28 cellular contexts compared by ENCODE assay signal in the genomic region with DNA sequence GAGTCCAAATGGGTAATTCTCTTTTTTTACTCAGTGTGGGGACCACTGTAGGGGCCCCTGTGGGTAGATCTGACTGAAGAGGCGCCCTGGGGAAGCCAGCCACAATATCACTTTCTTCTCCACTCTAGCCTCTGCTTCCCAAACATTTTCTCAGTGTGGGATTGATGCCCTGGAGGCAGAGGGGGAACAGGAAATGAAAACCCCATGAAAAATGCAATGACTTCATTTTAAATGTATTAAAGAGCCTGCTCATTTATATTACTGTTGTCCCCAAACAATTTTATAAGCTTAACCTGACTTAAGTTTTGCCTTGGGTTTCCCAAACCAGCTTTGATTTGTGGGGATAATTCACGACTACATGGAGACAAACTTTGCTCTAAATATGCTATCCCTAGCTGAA.
"Had no signal": no experiment of that assay in that cellular context is flagged by ENCODE, and none has a peak within 500 bp of the region (broad histone marks: within the 10 kb centered on the region; RNA-seq: fewer than 3 reads in every experiment).

No MANE protein-coding gene starts in this region.

- H3K4me1 ChIP-seq: Peyer's patch had no signal

- H3K4me3 ChIP-seq: Peyer's patch had no signal

- H3K36me3 Mint-ChIP-seq: activated naive CD4-positive, alpha-beta T cell treated with anti-CD3 and anti-CD28 coated beads, Interleukin-2, amount 10 ng/mL, durations not matched to agents 7 days and 5 days; activated naive CD8-positive, alpha-beta T cell; brain had no signal

- H3K9me3 ChIP-seq: Peyer's patch had no signal

- H3K4me3 Mint-ChIP-seq: activated CD4-positive, alpha-beta T cell treated with anti-CD3 and anti-CD28 coated beads, Interleukin-2, amount 10 ng/mL, durations not matched to agents 7 days and 5 days; activated CD8-positive, alpha-beta T cell treated with anti-CD3 and anti-CD28 coated beads, Interleukin-2, amount 10 ng/mL, durations not matched to agents 7 days and 5 days; activated naive CD4-positive, alpha-beta T cell treated with anti-CD3 and anti-CD28 coated beads, Interleukin-2, amount 10 ng/mL, durations not matched to agents 7 days and 5 days; activated naive CD8-positive, alpha-beta T cell; activated naive CD8-positive, alpha-beta T cell treated with anti-CD3 and anti-CD28 coated beads, Interleukin-2, amount 50 U/mL, for 24 hours; activated T-cell treated with anti-CD3 and anti-CD28 coated beads, Interleukin-2, amount 50 U/mL, for 4 hours; activated T-helper 1 cell treated with anti-CD3 and anti-CD28 coated beads, Interleukin-12 subunit alpha, Interleukin-12 subunit beta, Interleukin-2, Interleukin-4 antibody, amounts not matched to agents 30 ng/mL and 10 ng/mL and 1 ng/mL, durations not matched to agents 14 hours and 24 hours and 36 hours; brain had no signal

- DNase-seq: activated CD4-positive, alpha-beta T cell treated with anti-CD3 and anti-CD28 coated beads, Interleukin-2, amount 10 ng/mL, durations not matched to agents 7 days and 5 days; activated CD4-positive, alpha-beta T cell treated with anti-CD3 and anti-CD28 coated beads, Interleukin-2, amount 50 U/mL, for 48 hours; activated CD8-positive, alpha-beta T cell treated with anti-CD3 and anti-CD28 coated beads, Interleukin-2, amount 10 ng/mL, durations not matched to agents 7 days and 5 days; activated effector memory CD4-positive, alpha-beta T cell treated with Interleukin-2 at 50 U/mL for 16 hours; activated naive CD4-positive, alpha-beta T cell treated with anti-CD3 and anti-CD28 coated beads, Interleukin-2, amount 10 ng/mL, durations not matched to agents 7 days and 5 days; activated naive CD8-positive, alpha-beta T cell treated with anti-CD3 and anti-CD28 coated beads, Interleukin-2, amount 50 U/mL, for 24 hours; activated T-cell treated with anti-CD3 and anti-CD28 coated beads for 4 hours; activated T-cell treated with anti-CD3 and anti-CD28 coated beads, Interleukin-2, amount 50 U/mL, for 4 hours; anterior cingulate cortex; caudate nucleus; cerebellar nuclear complex; Kasumi-1; MM.1S; MV-4-11; NCI-H1092; NCI-H1436 treated with DMSO at 0.1 percent for 48 hours; NCI-H1694 treated with DMSO at 0.1 percent for 48 hours; NCI-H2029; NCI-H345; NCI-H524 treated with DMSO at 0.1 percent for 48 hours; NCI-H748 treated with DMSO at 0.1 percent for 48 hours; NK-92 treated with Interleukin-12 subunit alpha and Interleukin-12 subunit beta, amount 100 ng/mL, for 24 hours; PC-3; Peyer's patch; Right ventricle myocardium superior had no signal

- H3K27ac Mint-ChIP-seq: activated CD4-positive, alpha-beta T cell treated with anti-CD3 and anti-CD28 coated beads, Interleukin-2, amount 10 ng/mL, durations not matched to agents 7 days and 5 days; activated CD8-positive, alpha-beta T cell treated with anti-CD3 and anti-CD28 coated beads, Interleukin-2, amount 10 ng/mL, durations not matched to agents 7 days and 5 days; activated naive CD4-positive, alpha-beta T cell treated with anti-CD3 and anti-CD28 coated beads, Interleukin-2, amount 10 ng/mL, durations not matched to agents 7 days and 5 days; activated naive CD8-positive, alpha-beta T cell; activated naive CD8-positive, alpha-beta T cell treated with anti-CD3 and anti-CD28 coated beads, Interleukin-2, amount 50 U/mL, for 24 hours; activated T-helper 1 cell treated with anti-CD3 and anti-CD28 coated beads, Interleukin-12 subunit alpha, Interleukin-12 subunit beta, Interleukin-2, Interleukin-4 antibody, amounts not matched to agents 30 ng/mL and 10 ng/mL and 1 ng/mL, durations not matched to agents 14 hours and 24 hours and 36 hours; brain had no signal

- H3K9me3 Mint-ChIP-seq: activated CD4-positive, alpha-beta T cell treated with anti-CD3 and anti-CD28 coated beads, Interleukin-2, amount 10 ng/mL, durations not matched to agents 7 days and 5 days; activated naive CD4-positive, alpha-beta T cell treated with anti-CD3 and anti-CD28 coated beads, Interleukin-2, amount 10 ng/mL, durations not matched to agents 7 days and 5 days; activated naive CD8-positive, alpha-beta T cell treated with anti-CD3 and anti-CD28 coated beads, Interleukin-2, amount 50 U/mL, for 24 hours; activated T-cell treated with anti-CD3 and anti-CD28 coated beads, Interleukin-2, amount 50 U/mL, for 4 hours; activated T-helper 1 cell treated with anti-CD3 and anti-CD28 coated beads, Interleukin-12 subunit alpha, Interleukin-12 subunit beta, Interleukin-2, Interleukin-4 antibody, amounts not matched to agents 30 ng/mL and 10 ng/mL and 1 ng/mL, durations not matched to agents 14 hours and 24 hours and 36 hours; brain had no signal

- H3K36me3 ChIP-seq: Peyer's patch had no signal

- ATAC-seq: activated CD8-positive, alpha-beta T cell treated with anti-CD3 and anti-CD28 coated beads, Interleukin-2, amount 10 ng/mL, durations not matched to agents 7 days and 5 days; activated naive CD8-positive, alpha-beta T cell treated with anti-CD3 and anti-CD28 coated beads, Interleukin-2, amount 50 U/mL, for 24 hours; activated T-cell treated with anti-CD3 and anti-CD28 coated beads, Interleukin-2, amount 50 U/mL, for 4 hours; PC-3 had no signal

- H3K4me1 Mint-ChIP-seq: activated CD4-positive, alpha-beta T cell treated with anti-CD3 and anti-CD28 coated beads, Interleukin-2, amount 10 ng/mL, durations not matched to agents 7 days and 5 days; activated naive CD4-positive, alpha-beta T cell treated with anti-CD3 and anti-CD28 coated beads, Interleukin-2, amount 10 ng/mL, durations not matched to agents 7 days and 5 days; activated naive CD8-positive, alpha-beta T cell treated with anti-CD3 and anti-CD28 coated beads, Interleukin-2, amount 50 U/mL, for 24 hours; brain had no signal

- H3K27ac ChIP-seq: Peyer's patch had no signal

- H3K27me3 ChIP-seq: Peyer's patch had no signal

- H3K27me3 Mint-ChIP-seq: activated naive CD4-positive, alpha-beta T cell treated with anti-CD3 and anti-CD28 coated beads, Interleukin-2, amount 10 ng/mL, durations not matched to agents 7 days and 5 days had no signal
